Comparison of ENCODE assay signal across 28 cellular contexts in genomic region chr16:49161191-49161590, GRCh38.
"Had no signal": no experiment of that assay in that cellular context is flagged by ENCODE, and none has a peak within 500 bp of the region (broad histone marks: within the 10 kb centered on the region; RNA-seq: fewer than 3 reads in every experiment).

No MANE protein-coding gene starts in this region.

- H3K27me3 Mint-ChIP-seq: stimulated activated memory B cell treated with anti-CD40 and anti-IgM and Interleukin-4, amounts not matched to agents 10 μg/mL and 1 μg/mL and 100 μg/mL, for 72 hours; stimulated activated naive B cell treated with anti-CD40 and anti-IgM and Interleukin-4, amounts not matched to agents 10 μg/mL and 1 μg/mL and 100 μg/mL, for 72 hours; stimulated activated naive CD8-positive, alpha-beta T cell treated with anti-CD3 and anti-CD28 coated beads, Interleukin-15, amount 100 ng/mL, for 72 hours; type B pancreatic cell had no signal

- H3K36me3 ChIP-seq: stomach, suprapubic skin, thoracic aorta, thyroid gland, tibial artery, tibial nerve, transverse colon, upper lobe of left lung, upper lobe of right lung, uterus, vagina had no signal

- ATAC-seq: stimulated activated effector memory CD8-positive, alpha-beta T cell treated with anti-CD3 and anti-CD28 coated beads, Interleukin-12 subunit alpha, Interleukin-12 subunit beta, amount 100 ng/mL, for 72 hours; stimulated activated memory B cell treated with anti-CD40 and anti-IgM and Interleukin-4, amounts not matched to agents 10 μg/mL and 1 μg/mL and 100 μg/mL, for 72 hours; stimulated activated naive B cell treated with anti-CD40 and anti-IgM and Interleukin-4, amounts not matched to agents 10 μg/mL and 1 μg/mL and 100 μg/mL, for 72 hours; stimulated activated naive CD8-positive, alpha-beta T cell treated with anti-CD3 and anti-CD28 coated beads, Interleukin-15, amount 100 ng/mL, for 72 hours; stimulated activated naive CD8-positive, alpha-beta T cell treated with anti-CD3 and anti-CD28 coated beads, Interleukin-15, Interleukin-2, amounts not matched to agents 100 U/mL and 50 U/mL, for 24 hours; upper lobe of right lung had no signal

- H3K9me3 Mint-ChIP-seq: type B pancreatic cell had no signal

- H3K36me3 Mint-ChIP-seq: stimulated activated effector memory CD8-positive, alpha-beta T cell treated with anti-CD3 and anti-CD28 coated beads, Interleukin-12 subunit alpha, Interleukin-12 subunit beta, amount 100 ng/mL, for 72 hours; stimulated activated memory B cell treated with anti-CD40 and anti-IgM and Interleukin-4, amounts not matched to agents 10 μg/mL and 1 μg/mL and 100 μg/mL, for 72 hours; stimulated activated naive B cell treated with anti-CD40 and anti-IgM and Interleukin-4, amounts not matched to agents 10 μg/mL and 1 μg/mL and 100 μg/mL, for 72 hours; type B pancreatic cell had no signal

- H3K4me3 ChIP-seq: stomach, suprapubic skin, testis, thoracic aorta, thyroid gland, tibial artery, tibial nerve, transverse colon, upper lobe of left lung, upper lobe of right lung, uterus, vagina had no signal

- H3K4me1 Mint-ChIP-seq: stimulated activated effector memory CD8-positive, alpha-beta T cell treated with anti-CD3 and anti-CD28 coated beads, Interleukin-12 subunit alpha, Interleukin-12 subunit beta, amount 100 ng/mL, for 72 hours; stimulated activated memory B cell treated with anti-CD40 and anti-IgM and Interleukin-4, amounts not matched to agents 10 μg/mL and 1 μg/mL and 100 μg/mL, for 72 hours; stimulated activated naive B cell treated with anti-CD40 and anti-IgM and Interleukin-4, amounts not matched to agents 10 μg/mL and 1 μg/mL and 100 μg/mL, for 72 hours; stimulated activated naive CD8-positive, alpha-beta T cell treated with anti-CD3 and anti-CD28 coated beads, Interleukin-15, amount 100 ng/mL, for 72 hours had no signal

- DNase-seq: stimulated activated CD4-positive, alpha-beta T cell treated with anti-CD3 and anti-CD28 coated beads, Interleukin-2, amount 100 ng/mL, for 48 hours; stimulated activated CD4-positive, alpha-beta T cell treated with anti-CD3 and anti-CD28 coated beads, Interleukin-4, amount 100 ng/mL, for 1 hour; stimulated activated CD4-positive, alpha-beta T cell treated with anti-CD3 and anti-CD28 coated beads, Interleukin-4, amount 100 ng/mL, for 24 hours; stimulated activated CD4-positive, alpha-beta T cell treated with anti-CD3 and anti-CD28 coated beads, Interleukin-4, amount 100 ng/mL, for 4 hours; stimulated activated CD8-positive, alpha-beta memory T cell treated with anti-CD3 and anti-CD28 coated beads, Interleukin-4, amount 100 ng/mL, for 48 hours; stimulated activated naive B cell treated with anti-CD40 and anti-IgM and Interleukin-4, amounts not matched to agents 10 μg/mL and 1 μg/mL and 100 μg/mL, for 72 hours; stimulated activated naive CD4-positive, alpha-beta T cell; stimulated activated naive CD4-positive, alpha-beta T cell treated with Interleukin-2 at 50 U/mL for 16 hours; stimulated activated naive CD8-positive, alpha-beta T cell treated with anti-CD3 and anti-CD28 coated beads, Interleukin-15, amount 100 ng/mL, for 72 hours; stimulated activated naive CD8-positive, alpha-beta T cell treated with anti-CD3 and anti-CD28 coated beads, Interleukin-15, Interleukin-2, amounts not matched to agents 100 U/mL and 50 U/mL, for 24 hours; stomach; substantia nigra; testis; thyroid gland; tibial artery; transverse colon; trophoblast cell; upper lobe of left lung; upper lobe of right lung; uterus had no signal

- H3K4me3 Mint-ChIP-seq: stimulated activated effector memory CD8-positive, alpha-beta T cell treated with anti-CD3 and anti-CD28 coated beads, Interleukin-12 subunit alpha, Interleukin-12 subunit beta, amount 100 ng/mL, for 72 hours; stimulated activated memory B cell treated with anti-CD40 and anti-IgM and Interleukin-4, amounts not matched to agents 10 μg/mL and 1 μg/mL and 100 μg/mL, for 72 hours; stimulated activated naive B cell treated with anti-CD40 and anti-IgM and Interleukin-4, amounts not matched to agents 10 μg/mL and 1 μg/mL and 100 μg/mL, for 72 hours; stimulated activated naive CD8-positive, alpha-beta T cell treated with anti-CD3 and anti-CD28 coated beads, Interleukin-15, amount 100 ng/mL, for 72 hours; stimulated activated naive CD8-positive, alpha-beta T cell treated with anti-CD3 and anti-CD28 coated beads, Interleukin-15, Interleukin-2, amounts not matched to agents 100 ng/mL and 50 ng/mL, for 24 hours; type B pancreatic cell had no signal

- H3K4me1 ChIP-seq: stomach, suprapubic skin, testis, thyroid gland, tibial artery, tibial nerve, transverse colon, upper lobe of left lung, upper lobe of right lung, uterus, vagina had no signal

- H3K27ac Mint-ChIP-seq: stimulated activated effector memory CD8-positive, alpha-beta T cell treated with anti-CD3 and anti-CD28 coated beads, Interleukin-12 subunit alpha, Interleukin-12 subunit beta, amount 100 ng/mL, for 72 hours; stimulated activated memory B cell treated with anti-CD40 and anti-IgM and Interleukin-4, amounts not matched to agents 10 μg/mL and 1 μg/mL and 100 μg/mL, for 72 hours; stimulated activated naive B cell treated with anti-CD40 and anti-IgM and Interleukin-4, amounts not matched to agents 10 μg/mL and 1 μg/mL and 100 μg/mL, for 72 hours; stimulated activated naive CD8-positive, alpha-beta T cell treated with anti-CD3 and anti-CD28 coated beads, Interleukin-15, amount 100 ng/mL, for 72 hours; stimulated activated naive CD8-positive, alpha-beta T cell treated with anti-CD3 and anti-CD28 coated beads, Interleukin-15, Interleukin-2, amounts not matched to agents 100 ng/mL and 50 ng/mL, for 24 hours; type B pancreatic cell had no signal

- H3K9me3 ChIP-seq: suprapubic skin, testis, thoracic aorta, thyroid gland, tibial artery, transverse colon, upper lobe of left lung, upper lobe of right lung, uterus, vagina had no signal

- H3K27ac ChIP-seq: stomach, suprapubic skin, testis, thoracic aorta, thyroid gland, tibial artery, tibial nerve, transverse colon, upper lobe of left lung, upper lobe of right lung, uterus, vagina had no signal

- H3K27me3 ChIP-seq: stomach, suprapubic skin, testis, thyroid gland, tibial artery, tibial nerve, upper lobe of left lung, upper lobe of right lung, uterus, vagina had no signal
